In the genomic region with DNA sequence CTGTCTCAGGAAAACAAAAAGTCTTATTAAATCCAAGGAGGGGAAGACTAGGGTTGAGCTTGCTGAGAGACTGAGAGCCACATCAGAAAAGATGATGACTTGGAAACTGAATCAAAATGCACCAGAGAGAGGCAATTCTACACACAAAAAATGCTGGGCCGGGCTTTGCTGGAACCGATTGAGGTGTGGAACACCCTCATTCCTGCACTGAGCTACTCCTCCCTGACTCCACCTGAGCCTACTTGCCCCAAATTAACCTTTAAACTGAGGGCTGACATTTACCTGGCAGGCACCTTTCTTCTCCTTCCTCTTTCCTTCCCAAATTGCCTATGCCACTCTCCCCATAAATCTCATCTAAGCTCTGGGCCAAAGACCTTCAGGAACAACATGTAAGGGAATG, we compare ENCODE assay signal across 33 cellular contexts. TPM values are rescaled to one million over a fixed set of nuclear protein-coding genes. Genes with fewer than 3 reads are reported as not detected.
"Had no signal": no experiment of that assay in that cellular context is flagged by ENCODE, and none has a peak within 500 bp of the region (broad histone marks: within the 10 kb centered on the region; RNA-seq: fewer than 3 reads in every experiment).

No MANE protein-coding gene starts in this region.

- H3K9me3 ChIP-seq: MG63 had no signal

- H3K36me3 ChIP-seq: brain microvascular endothelial cell, cardiac muscle cell, MG63 had no signal

- DNase-seq: activated CD4-positive, alpha-beta T cell treated with anti-CD3 and anti-CD28 coated beads, Interleukin-2, amount 10 ng/mL, durations not matched to agents 24 days and 14 days; activated CD4-positive, alpha-beta T cell treated with anti-CD3 and anti-CD28 coated beads, Interleukin-2, amount 50 U/mL, for 4 hours; activated CD8-positive, alpha-beta T cell treated with anti-CD3 and anti-CD28 coated beads for 36 hours; activated effector memory CD4-positive, alpha-beta T cell treated with anti-CD3 and anti-CD28 coated beads, Interleukin-2, amount 50 U/mL, for 16 hours; activated naive CD4-positive, alpha-beta T cell; activated naive CD4-positive, alpha-beta T cell treated with anti-CD3 and anti-CD28 coated beads, Interleukin-2, amount 50 U/mL, for 16 hours; activated naive CD8-positive, alpha-beta T cell treated with anti-CD3 and anti-CD28 coated beads for 36 hours; activated T-cell treated with anti-CD3 and anti-CD28 coated beads, Interleukin-2, amount 50 U/mL, for 1 hour; activated T-cell treated with anti-CD3 and anti-CD28 coated beads, Interleukin-2, amount 50 U/mL, for 72 hours; amniotic stem cell; aorta; brain microvascular endothelial cell; IMR-90; Kasumi-1; NCI-H1048; NCI-H1436; NCI-H1694; NCI-H510A; NCI-H526; NCI-H748 treated with DMSO at 0.1 percent for 48 hours; PC-9; SIG-M5; T-cell; T-helper 2 cell; T1000 had no signal

- ATAC-seq: activated CD8-positive, alpha-beta T cell treated with anti-CD3 and anti-CD28 coated beads for 36 hours; activated T-cell treated with anti-CD3 and anti-CD28 coated beads, Interleukin-2, amount 50 U/mL, for 72 hours; activated T-helper 17 cell treated with anti-CD3 and anti-CD28 coated beads, Interleukin-2, amount 50 U/mL, for 72 hours; K562; Right ventricle myocardium inferior; SK-N-SH treated with all-trans-retinoic acid at 6 μM for 48 hours; T-cell had no signal

- H3K4me3 ChIP-seq: cardiac muscle cell, K562, MG63, PC-9 had no signal

- H3K27ac ChIP-seq: brain microvascular endothelial cell, cardiac muscle cell, PC-9, RWPE1 had no signal

- H3K27me3 ChIP-seq: brain microvascular endothelial cell, cardiac muscle cell, MG63 had no signal

RNA-seq across cellular contexts. Expression of gene MBOAT1, which starts 40.8 kb away (rescaled TPM):
- total RNA-seq: OCI-LY7 had no signal
